Comparison of ENCODE assay signal across 29 cellular contexts in genomic region chr20:57548177-57549058, GRCh38. TPM values are rescaled to one million over a fixed set of nuclear protein-coding genes. Genes with fewer than 3 reads are reported as not detected.
A peak's percentile ranks its signal among the peaks of the same experiment; 100 is the strongest.
DNase-seq lines count a peak whose midpoint lies in the region; ATAC-seq, FAIRE-seq and TF ChIP-seq lines count a peak whose summit lies in the region.
"Had no signal": no experiment of that assay in that cellular context is flagged by ENCODE, and none has a peak within 500 bp of the region (broad histone marks: within the 10 kb centered on the region; RNA-seq: fewer than 3 reads in every experiment).

No MANE protein-coding gene starts in this region.

- FAIRE-seq in GM12878 (lab: Jason Lieb, UNC) (no peak), urothelium cell line (lab: Jason Lieb, UNC) (peak; percentile 55)
- FAIRE-seq: A204.1, colon had no signal

- H3K36me3 ChIP-seq in GM12878 (ENCODE audit: control insufficient read depth in 2 of 2, insufficient read depth in 2 of 2, low read length in 1 of 2): no peaks in the 10 kb centered on the region
- H3K36me3 ChIP-seq: lower lobe of right lung had no signal

- RAD21 ChIA-PET in GM12878 (lab: Charles Lee; ENCODE audit: unreplicated experiment): no interaction called here

- no peak overlapping the region for H3K4me2 ChIP-seq in GM12878 (ENCODE audit: control insufficient read depth, insufficient read depth)
- H3K4me2 ChIP-seq: GM23338, hepatocyte, KMS-11 had no signal

- no peaks in the 10 kb centered on the region for H3K79me2 ChIP-seq in GM12878 (ENCODE audit: control insufficient read depth, insufficient read depth, low read length)
- H3K79me2 ChIP-seq: hepatocyte had no signal

- DNase-seq in SHP77 (lab: John Stamatoyannopoulos, UW) (peak; percentile 14 to 23), SHP77 treated with DMSO at 0.1 percent for 48 hours (lab: John Stamatoyannopoulos, UW) (no peak), GM12878 (ENCODE audit: low read depth, low spot score) (no peak), left lobe of liver (ENCODE audit: low spot score) (peak; percentile 76), urothelium cell line (ENCODE audit: low spot score) (no peak), NCI-H446 treated with DMSO at 0.1 percent for 48 hours (lab: John Stamatoyannopoulos, UW) (no peak), G401 (ENCODE audit: low spot score) (no peak)
- DNase-seq in activated T-cell treated with anti-CD3 and anti-CD28 coated beads, Interleukin-2, amount 50 U/mL, for 48 hours: no peak
- DNase-seq: activated CD4-positive, alpha-beta memory T cell treated with anti-CD3 and anti-CD28 coated beads for 36 hours; activated CD8-positive, alpha-beta memory T cell treated with anti-CD3 and anti-CD28 coated beads, Interleukin-2, amount 50 U/mL, for 48 hours; AML-193; CD4-positive, alpha-beta memory T cell; DMS153; effector memory CD4-positive, alpha-beta T cell; foreskin melanocyte; lower lobe of right lung; NCI-H2171; NCI-H524 treated with DMSO at 0.1 percent for 48 hours; SW 1271; trophoblast cell had no signal

- intact Hi-C loops in GM12878 (cut with micrococcal nuclease; ENCODE audit: unreplicated experiment): no loop called here

- TF ChIP-seq POLR2A in GM12878 (IDR thresholded peaks at IDR 0.05; ENCODE audit: low read depth, low read length): no peak

- TF ChIP-seq EP300 in GM12878 (IDR thresholded peaks at IDR 0.05; ENCODE audit: borderline replicate concordance in 1 of 2, control insufficient read depth in 1 of 2, low read depth in 2 of 2, low read length in 2 of 2): no peak

- POLR2A ChIA-PET in GM12878 (lab: Charles Lee): no interaction called here

- peaks cover 1 to 4% of the 10 kb centered on the region in 2 experiments; a peak in 1 of 4 replicates for H3K27me3 ChIP-seq in GM12878 (replicated peaks in 1 of 2; ENCODE audit: control insufficient read depth in 2 of 2, insufficient read depth in 2 of 2, low read length in 1 of 2)
- H3K27me3 ChIP-seq: hepatocyte had no signal

- no peak overlapping the region for H2AFZ ChIP-seq in GM12878 (ENCODE audit: control insufficient read depth, low read depth, low read length)
- H2AFZ ChIP-seq: GM23338, hepatocyte had no signal

- SMC1A ChIA-PET in GM12878 (lab: Charles Lee; ENCODE audit: uncharacterized antibody, unreplicated experiment): no interaction called here

- no peak overlapping the region for H3K4me3 ChIP-seq in GM12878
- H3K4me3 ChIP-seq: GM23338, hepatocyte, lower lobe of right lung had no signal

- in situ Hi-C loops in GM12878 (cut with MboI): no loop called here
- in situ Hi-C loops in G401 (cut with HindIII; ENCODE audit: low sequenced_read_pairs): no loop called here

- H3K4me1 ChIP-seq in GM12878 (ENCODE audit: control insufficient read depth, insufficient read depth, low read length): no peaks in the 10 kb centered on the region

- H3K9ac ChIP-seq in GM12878 (ENCODE audit: control insufficient read depth, insufficient read depth, low read length): no peak overlapping the region
- H3K9ac ChIP-seq: KMS-11 had no signal

- WGBS in GM12878 (ENCODE audit: insufficient coverage, insufficient replicate concordance, low lambda C conversion rate, missing lambda C conversion rate): 39% methylated on average over 21 of the region's 21 CpGs

- H3K27ac ChIP-seq in GM12878 (ENCODE audit: control insufficient read depth, insufficient read depth): no peak overlapping the region
- H3K27ac ChIP-seq: hepatocyte, KMS-11, lower lobe of right lung had no signal

- no peak for TF ChIP-seq CTCF in GM12878 (IDR thresholded peaks at IDR 0.05 in 2 of 3, conservative IDR thresholded peaks at IDR 0.05 in 1 of 3; ENCODE audit: control insufficient read depth in 2 of 3, extremely low read depth in 1 of 3, insufficient read depth in 1 of 3, low read depth in 3 of 3, low read length in 3 of 3)

- H4K20me1 ChIP-seq in GM12878 (ENCODE audit: control insufficient read depth, insufficient read depth): no peaks in the 10 kb centered on the region

- TF ChIP-seq RAD21 in GM12878 (IDR thresholded peaks at IDR 0.05; ENCODE audit: insufficient read depth, low read depth, low read length): no peak

- CTCF ChIA-PET in GM12878 (lab: Yijun Ruan, JAX): no interaction called here

- BruUV-seq in GM12878 (replicated peaks; lab: Mats Ljungman, UMichigan): no TSS peak

- no peaks in the 10 kb centered on the region for H3K9me3 ChIP-seq in GM12878 (replicated peaks; ENCODE audit: control insufficient read depth, insufficient read depth, low read length)
- H3K9me3 ChIP-seq: lower lobe of right lung had no signal

- ATAC-seq in GM12878 (peak; percentile 31; the same call in 1 of the 3 replicates), left lobe of liver (peak; percentile 46)
- ATAC-seq: GM23338, right cardiac atrium had no signal

TF ChIP-seq in GM12878, 131 proteins besides CTCF, POLR2A, EP300 and RAD21 (continues in another document):
- no peak for TF ChIP-seq NKRF (conservative IDR thresholded peaks at IDR 0.05)
- no peak for TF ChIP-seq SP1 (IDR thresholded peaks at IDR 0.05; ENCODE audit: low read depth, low read length)
- no peak for TF ChIP-seq JUNB (IDR thresholded peaks at IDR 0.05)
- no peak for TF ChIP-seq IKZF1 (conservative IDR thresholded peaks at IDR 0.05)
- no peak for TF ChIP-seq RUNX3 (IDR thresholded peaks at IDR 0.05; ENCODE audit: low read length)
- TF ChIP-seq TAF1 (IDR thresholded peaks at IDR 0.05; ENCODE audit: borderline replicate concordance, low read depth, low read length): no peak
- no peak for TF ChIP-seq ELK1 (IDR thresholded peaks at IDR 0.05; ENCODE audit: low read depth, low read length)
- no peak for TF ChIP-seq ESRRA (IDR thresholded peaks at IDR 0.05; ENCODE audit: low read length)

RNA-seq across cellular contexts. Expression of gene PCK1, which starts 12.5 kb away (rescaled TPM):
- 0.78 and 0.88 TPM in 2 replicates for total RNA-seq in GM12878 (2013; cell fraction: nucleolus; rRNA removed)
- total RNA-seq in GM12878 (2014; rRNA removed) (0.06 and 0.11 TPM in 2 replicates), GM12878 (2014; rRNA removed; fragmentation: Illumina TruSeq; extraction: Trizol) (0.05 TPM in 1 of 2 replicates, not detected in the other), GM12878 (2021) (0.33 and 0.56 TPM in 2 replicates), left lobe of liver (1,004 TPM)
- polyA plus RNA-seq in GM12878 (2011; ENCODE audit: low read depth): not detected
- polyA plus RNA-seq in GM12878 (2011; rRNA removed) (not detected in 2 replicates), GM12878 (2014; fragmentation: Illumina TruSeq; extraction: Trizol) (0.09 TPM in 1 of 2 replicates, not detected in the other), GM12878 (2014; fragmentation: Nextera tagmentation; extraction: Ambion mirVana) (under 1 TPM in 1 of 2 experiments, not detected in 1; 0.02 TPM), GM12878 (2014; rRNA removed) (0.14 TPM in 2 replicates), GM12878 (2016; fragmentation: Nextera tagmentation; extraction: Ambion mirVana) (not detected)
- polyA plus RNA-seq in GM12878 (2011; cell fraction: cytosol; rRNA removed): not detected in 2 replicates
- not detected in 2 replicates for polyA plus RNA-seq in GM12878 (2011; cell fraction: nucleus; rRNA removed)
- 0.07 TPM in 1 of 2 replicates, not detected in the other for polyA plus RNA-seq in GM12878 (2012)
- not detected in 2 replicates for polyA minus RNA-seq in GM12878 (2011; rRNA and poly(A)+ RNA removed)
- not detected in 2 replicates for polyA minus RNA-seq in GM12878 (2011; cell fraction: cytosol; rRNA and poly(A)+ RNA removed)
- not detected in 2 replicates for polyA minus RNA-seq in GM12878 (2011; cell fraction: nucleus; rRNA and poly(A)+ RNA removed)
- total RNA-seq in G401 (2014; rRNA removed; shearing (Covaris generic)): 0.49 TPM in 1 of 2 replicates, not detected in the other
- total RNA-seq: activated CD4-positive, alpha-beta memory T cell treated with anti-CD3 and anti-CD28 coated beads for 36 hours; CD4-positive, alpha-beta memory T cell; GM23338; lower lobe of right lung; mononuclear cell; osteocyte had no signal
- polyA plus RNA-seq: CD4-positive, alpha-beta memory T cell; GM23338 had no signal

RNA-seq across cellular contexts. Expression of gene CTCFL, which starts 23.5 kb away (rescaled TPM):
- not detected in 2 replicates for total RNA-seq in GM12878 (2013; cell fraction: nucleolus; rRNA removed)
- not detected in 2 replicates for total RNA-seq in GM12878 (2014; rRNA removed)
- not detected in 2 replicates for total RNA-seq in GM12878 (2014; rRNA removed; fragmentation: Illumina TruSeq; extraction: Trizol)
- total RNA-seq in GM12878 (2021): 0.08 and 0.10 TPM in 2 replicates
- polyA plus RNA-seq in GM12878 (2011; ENCODE audit: low read depth): not detected
- 0.03 TPM in 1 of 2 replicates, not detected in the other for polyA plus RNA-seq in GM12878 (2011; rRNA removed)
- polyA plus RNA-seq in GM12878 (2011; cell fraction: cytosol; rRNA removed): 0.03 TPM in 1 of 2 replicates, not detected in the other
- not detected in 2 replicates for polyA plus RNA-seq in GM12878 (2011; cell fraction: nucleus; rRNA removed)
- polyA plus RNA-seq in GM12878 (2012): 0.06 and 0.18 TPM in 2 replicates
- not detected in 2 replicates for polyA plus RNA-seq in GM12878 (2014; fragmentation: Illumina TruSeq; extraction: Trizol)
- under 1 TPM; 0.06 to 0.09 TPM for polyA plus RNA-seq in GM12878 (2014; fragmentation: Nextera tagmentation; extraction: Ambion mirVana)
- polyA plus RNA-seq in GM12878 (2014; rRNA removed): 0.15 TPM in 1 of 2 replicates, not detected in the other
- under 1 TPM; 0.12 to 0.20 TPM for polyA plus RNA-seq in GM12878 (2016; fragmentation: Nextera tagmentation; extraction: Ambion mirVana)
- polyA minus RNA-seq in GM12878 (2011; rRNA and poly(A)+ RNA removed): 0.07 TPM in 1 of 2 replicates, not detected in the other
- not detected in 2 replicates for polyA minus RNA-seq in GM12878 (2011; cell fraction: cytosol; rRNA and poly(A)+ RNA removed)
- not detected in 2 replicates for polyA minus RNA-seq in GM12878 (2011; cell fraction: nucleus; rRNA and poly(A)+ RNA removed)
- 0.15 TPM for total RNA-seq in left lobe of liver
- total RNA-seq in G401 (2014; rRNA removed; shearing (Covaris generic)): 0.03 and 0.06 TPM in 2 replicates
- total RNA-seq: activated CD4-positive, alpha-beta memory T cell treated with anti-CD3 and anti-CD28 coated beads for 36 hours; CD4-positive, alpha-beta memory T cell; hepatocyte; lower lobe of right lung; mononuclear cell; osteocyte; right cardiac atrium had no signal
- polyA plus RNA-seq: CD4-positive, alpha-beta memory T cell; esophagus; hepatocyte; right cardiac atrium had no signal

Comparison
In these comparisons a context has a peak if more than half of its experiments do, and no peak if none do; other contexts are left out.
1. DNase-seq: peak in SHP77 (2 of 2) and left lobe of liver (single experiment); none in SHP77 treated with DMSO at 0.1 percent for 48 hours (single experiment), GM12878 (single experiment), urothelium cell line (single experiment), activated T-cell treated with anti-CD3 and anti-CD28 coated beads, Interleukin-2, amount 50 U/mL, for 48 hours (0 of 2), NCI-H446 treated with DMSO at 0.1 percent for 48 hours (single experiment) and G401 (single experiment).
2. RNA of gene PCK1, which starts 12.5 kb away (total RNA-seq): 1,004 TPM in left lobe of liver (single experiment); 0.05 to 0.88 TPM in GM12878 and 0.49 TPM in G401; every median in the first group is over 100 times any median in the second.